ENCODE assay signal across 8 cellular contexts in the genomic region with DNA sequence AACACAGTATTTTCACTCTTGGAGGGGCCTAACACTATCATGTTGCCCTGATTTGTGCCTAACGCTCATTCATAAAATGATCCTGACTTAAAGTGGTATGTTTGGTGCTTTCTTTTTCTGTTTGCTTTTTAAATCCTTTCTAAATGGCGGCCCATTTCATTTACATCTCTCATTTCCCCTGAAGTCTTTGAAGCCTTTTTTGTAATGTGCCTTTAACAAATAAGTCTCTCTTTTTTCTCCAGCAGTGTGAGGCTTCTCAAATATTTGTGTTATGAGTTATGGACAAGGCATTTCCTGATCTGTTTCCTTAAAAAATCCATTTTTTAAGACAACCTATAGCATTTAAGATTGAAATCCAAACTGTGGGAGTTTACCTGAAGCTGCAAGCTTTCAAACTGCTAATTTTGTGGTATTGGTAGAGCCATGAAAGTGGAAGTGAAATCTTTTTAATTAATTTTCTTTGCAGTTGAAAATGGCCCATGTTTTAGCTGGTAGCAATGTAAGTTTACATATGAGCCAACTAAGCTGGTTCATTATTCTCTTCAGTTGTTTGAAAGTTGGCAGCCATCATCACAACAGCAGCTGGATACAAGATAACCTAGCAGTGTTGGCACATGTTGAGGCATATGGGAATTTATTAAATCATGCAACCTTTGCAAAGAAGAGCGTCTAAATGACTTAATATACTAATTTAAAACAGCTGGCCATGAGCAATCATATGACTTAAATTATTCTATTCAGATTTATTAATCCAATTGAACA.
DNase-seq lines count a peak whose midpoint lies in the region; ATAC-seq and TF ChIP-seq lines count a peak whose summit lies in the region.

No MANE protein-coding gene starts in this region.

- H3K4me3 Mint-ChIP-seq in CD4-positive, alpha-beta T cell: no peak overlapping the region

- H3K9me3 Mint-ChIP-seq in CD4-positive, alpha-beta T cell: no peaks in the 10 kb centered on the region

- TF ChIP-seq EP300 in tibial nerve (IDR thresholded peaks at IDR 0.05) (no peak), suprapubic skin (IDR thresholded peaks at IDR 0.05) (no peak)

- DNase-seq in GM03348 (ENCODE audit: low spot score) (peak; percentile 27), HuH-7.5 (ENCODE audit: low spot score) (peak; percentile 7), dermis microvascular lymphatic vessel endothelial cell (ENCODE audit: low read depth in 2 of 2) (peak; percentile 54 to 85), NCI-H187 (lab: John Stamatoyannopoulos, UW) (no peak), tibial nerve (ENCODE audit: low spot score in 2 of 2) (no peak), suprapubic skin (ENCODE audit: low spot score in 2 of 2) (no peak)
- no peak for DNase-seq in CD4-positive, alpha-beta T cell

- TF ChIP-seq POLR2A in tibial nerve (IDR thresholded peaks at IDR 0.05) (no peak), suprapubic skin (IDR thresholded peaks at IDR 0.05) (no peak)

- H3K27me3 Mint-ChIP-seq in CD4-positive, alpha-beta T cell: no peaks in the 10 kb centered on the region

- no peaks in the 10 kb centered on the region for H3K27me3 ChIP-seq in CD4-positive, alpha-beta T cell (ENCODE audit: control insufficient read depth, insufficient read depth, low read length)
- H3K27me3 ChIP-seq in tibial nerve (no peaks in the 10 kb centered on the region), suprapubic skin (no peaks in the 10 kb centered on the region)

- intact Hi-C loops in CD4-positive, alpha-beta T cell (cut with DNase I, micrococcal nuclease): no loop called here

- H3K27ac ChIP-seq in CD4-positive, alpha-beta T cell (ENCODE audit: low read depth, low read length): no peak overlapping the region
- H3K27ac ChIP-seq in tibial nerve (no peak overlapping the region), suprapubic skin (no peak overlapping the region)

- H3K27ac Mint-ChIP-seq in CD4-positive, alpha-beta T cell: no peak overlapping the region

- peaks cover 86% of the 10 kb centered on the region for H3K36me3 Mint-ChIP-seq in CD4-positive, alpha-beta T cell (ENCODE audit: low read depth)

- POLR2A ChIA-PET in CD4-positive, alpha-beta T cell (lab: Charles Lee): no interaction called here

- H3K36me3 ChIP-seq in tibial nerve: no peaks in the 10 kb centered on the region
- no peaks in the 10 kb centered on the region for H3K36me3 ChIP-seq in suprapubic skin

- WGBS in tibial nerve, 2 donors: 80 to 81% methylated on average over 3 of the region's 3 CpGs
- 67% methylated on average over 3 of the region's 3 CpGs for WGBS in suprapubic skin

- peak; percentile 79 for ATAC-seq in GM21723 (IDR thresholded peaks at IDR 0.05; ENCODE audit: unreplicated experiment)
- ATAC-seq in CD4-positive, alpha-beta T cell (ENCODE audit: poor library complexity): no peak

- no peaks in the 10 kb centered on the region for H3K9me3 ChIP-seq in CD4-positive, alpha-beta T cell (ENCODE audit: control insufficient read depth, low read length)
- H3K9me3 ChIP-seq in tibial nerve (no peaks in the 10 kb centered on the region), suprapubic skin (no peaks in the 10 kb centered on the region)

- CTCF ChIA-PET in CD4-positive, alpha-beta T cell (lab: Charles Lee): no interaction called here

- TF ChIP-seq CTCF in CD4-positive, alpha-beta T cell (IDR thresholded peaks at IDR 0.05): no peak
- TF ChIP-seq CTCF in tibial nerve (IDR thresholded peaks at IDR 0.05) (no peak), suprapubic skin (IDR thresholded peaks at IDR 0.05) (no peak)

- H3K4me1 ChIP-seq in tibial nerve: peaks cover 0 to 25% (median 0%) of the 10 kb centered on the region in 4 donors
- peaks cover 25% of the 10 kb centered on the region for H3K4me1 ChIP-seq in suprapubic skin

- H3K4me3 ChIP-seq in tibial nerve (no peak overlapping the region), suprapubic skin (no peak overlapping the region)

- no peaks in the 10 kb centered on the region for H3K4me1 Mint-ChIP-seq in CD4-positive, alpha-beta T cell (ENCODE audit: low read depth)

Comparison
In these comparisons a context has a peak if more than half of its experiments do, and no peak if none do; other contexts are left out.
1. DNase-seq: peak in GM03348 (single experiment), HuH-7.5 (single experiment) and dermis microvascular lymphatic vessel endothelial cell (2 of 2); none in NCI-H187 (0 of 2), CD4-positive, alpha-beta T cell (0 of 10), tibial nerve (0 of 2) and suprapubic skin (0 of 2).